In genomic region chr17:63082273-63082861, GRCh38 we compare ENCODE assay signal across 9 cellular contexts.
DNase-seq lines count a peak whose midpoint lies in the region; ATAC-seq, FAIRE-seq and TF ChIP-seq lines count a peak whose summit lies in the region.
"Had no signal": no experiment of that assay in that cellular context is flagged by ENCODE, and none has a peak within 500 bp of the region (broad histone marks: within the 10 kb centered on the region; RNA-seq: fewer than 3 reads in every experiment).

No MANE protein-coding gene starts in this region.

- intact Hi-C loops in breast epithelium (cut with DNase I; ENCODE audit: low total_unique reads) = no loop called here

- no peak overlapping the region for H2AFZ ChIP-seq in Loucy (ENCODE audit: low read length)

- TF ChIP-seq CTCF in D721Med (IDR thresholded peaks at IDR 0.05; ENCODE audit: insufficient read depth, missing control alignments) (peak; percentile 54), Loucy (conservative IDR thresholded peaks at IDR 0.05; ENCODE audit: low read length) (peak; percentile 57), breast epithelium (IDR thresholded peaks at IDR 0.05) (peak in 2 of 3 donors; percentile 20 to 27)

- no peak for DNase-seq in D721Med (ENCODE audit: insufficient read length, low spot score)
- no peak for DNase-seq in breast epithelium (ENCODE audit: low spot score in 2 of 2)
- peak; percentile 20 for DNase-seq in midbrain (lab: John Stamatoyannopoulos, UW)
- no peak for DNase-seq in activated naive CD4-positive, alpha-beta T cell treated with anti-CD3 and anti-CD28 coated beads, Interleukin-2, amount 50 U/mL, for 16 hours
- DNase-seq: activated B cell treated with CpG ODN at 0.5 μM for 24 hours had no signal

- ATAC-seq in HG03039 (IDR thresholded peaks at IDR 0.05; ENCODE audit: unreplicated experiment) = no peak
- no peak for ATAC-seq in HG03520 (IDR thresholded peaks at IDR 0.05; ENCODE audit: unreplicated experiment)
- no peak for ATAC-seq in GM21737 (IDR thresholded peaks at IDR 0.05; ENCODE audit: unreplicated experiment)

- H3K79me2 ChIP-seq in Loucy (ENCODE audit: insufficient read depth, low read length) = no peaks in the 10 kb centered on the region

- H3K9me3 ChIP-seq in Loucy (ENCODE audit: insufficient read depth, low read depth, low read length) = no peaks in the 10 kb centered on the region
- no peaks in the 10 kb centered on the region for H3K9me3 ChIP-seq in breast epithelium

- H3K4me1 ChIP-seq in Loucy (ENCODE audit: insufficient read depth, low read length, poor library complexity, severe bottlenecking) = peaks cover 4% of the 10 kb centered on the region
- no peaks in the 10 kb centered on the region for H3K4me1 ChIP-seq in breast epithelium

- TF ChIP-seq POLR2A in breast epithelium (IDR thresholded peaks at IDR 0.05) = no peak

- no peak overlapping the region for H3K27ac ChIP-seq in breast epithelium

- no peak overlapping the region for H3K9ac ChIP-seq in Loucy (ENCODE audit: low read depth, low read length, poor library complexity, severe bottlenecking)

- H3K27me3 ChIP-seq in Loucy (ENCODE audit: insufficient read depth, low read length, poor library complexity, severe bottlenecking) = no peaks in the 10 kb centered on the region
- no peaks in the 10 kb centered on the region for H3K27me3 ChIP-seq in breast epithelium

- H3F3A ChIP-seq in Loucy (ENCODE audit: low read depth) = no peaks in the 10 kb centered on the region

- FAIRE-seq in D721Med (lab: Jason Lieb, UNC) = no peak

- no peak overlapping the region for H3K4me2 ChIP-seq in Loucy (ENCODE audit: low read depth, low read length, poor library complexity, severe bottlenecking)

- no peaks in the 10 kb centered on the region for H3K36me3 ChIP-seq in Loucy (ENCODE audit: insufficient read depth, low read length)
- no peaks in the 10 kb centered on the region for H3K36me3 ChIP-seq in breast epithelium

- H3K4me3 ChIP-seq in Loucy (ENCODE audit: low read length, poor library complexity, severe bottlenecking) (no peak overlapping the region), breast epithelium (no peak overlapping the region)

- no peaks in the 10 kb centered on the region for H3K9me2 ChIP-seq in Loucy (replicated peaks; ENCODE audit: low read depth, low read length)

- no peaks in the 10 kb centered on the region for H4K20me1 ChIP-seq in Loucy (ENCODE audit: insufficient read depth, low read length, poor library complexity, severe bottlenecking)
